ENCODE assay signal across 8 cellular contexts in the genomic region with DNA sequence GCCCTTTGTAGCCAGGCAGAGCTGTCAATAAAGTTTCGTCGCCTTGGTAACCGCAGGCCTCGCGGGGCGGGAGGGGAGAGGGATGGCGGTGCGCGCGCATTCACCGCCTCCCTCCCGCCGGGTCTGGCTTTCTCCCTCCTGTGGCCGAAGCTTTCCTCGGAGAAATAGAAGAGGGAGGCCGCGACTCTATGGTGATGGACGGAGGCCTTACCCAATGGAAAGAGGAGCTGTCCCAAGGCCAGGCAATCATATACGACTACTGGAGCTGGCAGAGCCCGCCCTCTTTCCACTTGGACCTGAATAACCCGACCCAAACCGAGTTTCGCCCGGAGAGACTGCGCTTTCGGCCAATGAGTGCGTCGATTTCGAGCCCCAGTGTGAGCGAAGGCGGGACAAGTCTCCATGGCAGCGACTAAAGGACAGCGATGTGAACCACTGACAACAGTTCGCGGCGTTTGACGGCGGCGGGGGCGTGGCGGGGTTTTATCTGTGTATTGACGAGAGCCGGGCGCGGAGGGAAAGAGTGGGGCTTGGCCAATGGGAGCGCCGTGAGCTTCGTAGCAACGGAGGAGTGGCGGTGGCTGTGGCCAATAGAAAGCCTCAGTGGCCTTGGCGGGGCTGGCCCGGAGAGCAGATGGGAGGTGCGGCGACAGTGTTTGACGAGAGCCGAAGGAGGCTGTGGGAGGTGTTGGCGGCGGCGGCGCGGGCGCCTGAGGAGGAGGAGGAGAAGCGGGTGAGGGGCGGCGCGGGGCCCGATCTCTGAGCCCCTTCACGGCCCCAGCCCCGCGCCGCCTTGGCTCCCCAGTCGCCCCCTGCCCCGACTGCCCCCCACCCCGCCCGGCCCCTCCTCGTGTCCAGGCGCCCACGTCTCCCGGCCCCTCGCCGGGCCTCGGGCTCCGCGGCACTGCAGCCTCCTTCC. TPM values are rescaled to one million over a fixed set of nuclear protein-coding genes. Genes with fewer than 3 reads are reported as not detected.
DNase-seq lines count a peak whose midpoint lies in the region; ATAC-seq, FAIRE-seq and TF ChIP-seq lines count a peak whose summit lies in the region.

A gene (plus strand): TSS at position 652 of the 919 bp plus-strand sequence. CDS start 2,061 bp downstream, outside the sequence.

- FAIRE-seq in colon (lab: Jason Lieb, UNC), result peak; percentile 98

- TF ChIP-seq CTCF in BJ (IDR thresholded peaks at IDR 0.05; ENCODE audit: insufficient read depth, low read depth, low read length), result peak; percentile 56

- DNase-seq in BJ (ENCODE audit: low read depth), result peak; percentile 100
- peak; percentile 99 for DNase-seq in GM19240 (ENCODE audit: insufficient read length, low spot score)
- peak; percentile 100 for DNase-seq in NCI-H526 (lab: John Stamatoyannopoulos, UW)
- DNase-seq in activated CD4-positive, alpha-beta T cell treated with anti-CD3 and anti-CD28 coated beads for 48 hours, result peak; percentile 100
- peak; percentile 100 for DNase-seq in kidney tubule cell (ENCODE audit: low spot score)
- DNase-seq in stimulated activated CD4-positive, alpha-beta T cell treated with anti-CD3 and anti-CD28 coated beads, Interleukin-1b, Interleukin-23, amount 100 ng/mL, for 24 hours (ENCODE audit: low read depth in 4 of 4, low spot score in 1 of 4), result peak; percentile 100

- H3K4me3 ChIP-seq in BJ (ENCODE audit: low read depth, low read length), result peak within 1 kb of the TSS; percentile 74

- H3K36me3 ChIP-seq in BJ (ENCODE audit: control insufficient read depth, insufficient read depth, low read length), result peaks cover 15% of the 10 kb centered on the region

- H3K27me3 ChIP-seq in BJ (ENCODE audit: control insufficient read depth, insufficient read depth, low read length), result no peaks in the 10 kb centered on the region; the same call in 1 of the 2 replicates

- ATAC-seq in HG03460 (IDR thresholded peaks at IDR 0.05; ENCODE audit: unreplicated experiment), result peak; percentile 79

- POLR2A ChIA-PET in BJ (lab: Charles Lee), result interaction anchor here (0.5 to 1.8 kb wide), 8 partner anchors 27 to 132 kb away, joined by 3 to 7 read pairs (median 6); a partner anchor contains a TSS

- CTCF ChIA-PET in BJ (lab: Yijun Ruan, JAX), result interaction anchor here (0.6 to 4.7 kb wide), 7 partner anchors 20 to 76 kb away, joined by 3 to 27 read pairs (median 4); a partner anchor contains a TSS

RNA-seq across cellular contexts. Expression of the gene that starts here (rescaled TPM):
- polyA plus RNA-seq in BJ (2011; rRNA removed), result 3.7 and 6.4 TPM in 2 replicates
- 4.7 and 5.4 TPM in 2 replicates for polyA minus RNA-seq in BJ (2011; rRNA and poly(A)+ RNA removed)

Comparison
In these comparisons a context has a peak if more than half of its experiments do, and no peak if none do; other contexts are left out.
1. Peak in every context shown above with its lines: DNase-seq, ATAC-seq and H3K4me3 ChIP-seq.